1 cellular context compared by ENCODE assay signal in the genomic region with DNA sequence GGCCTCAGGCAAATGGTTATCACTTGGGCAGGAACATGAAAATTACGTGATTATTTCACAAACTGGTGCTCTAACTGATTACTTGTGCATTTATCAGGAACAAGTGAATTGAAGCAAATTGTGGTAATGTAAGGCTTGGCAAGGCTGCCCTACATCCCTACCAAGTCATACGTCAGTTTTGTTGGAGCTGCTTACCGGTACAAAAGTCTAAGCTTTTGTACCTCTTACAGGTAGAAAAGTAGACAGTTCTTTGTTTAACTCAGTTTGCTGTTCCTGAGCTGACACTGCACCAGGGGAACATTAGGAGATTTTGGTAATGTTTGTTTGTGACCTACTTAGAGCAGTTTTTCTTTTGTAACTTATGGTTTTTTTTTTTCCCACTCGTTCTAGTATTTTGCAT.
TF ChIP-seq lines count a peak whose summit lies in the region.

No MANE protein-coding gene starts in this region.

TF ChIP-seq in endothelial cell of umbilical vein, 7 proteins besides CTCF, POLR2A, EP300 and RAD21 (continued from another document):
- TF ChIP-seq EZH2 (IDR thresholded peaks at IDR 0.05; ENCODE audit: borderline replicate concordance, low read depth, low read length, severe bottlenecking) (no peak), JUN (IDR thresholded peaks at IDR 0.05; ENCODE audit: borderline replicate concordance, insufficient read depth, insufficient read length, low read depth) (no peak), MYC (IDR thresholded peaks at IDR 0.05; ENCODE audit: low read depth, low read length) (no peak)
